In genomic region chr5:148428825-148429224, GRCh38 we compare ENCODE assay signal across 18 cellular contexts.
"Had no signal": no experiment of that assay in that cellular context is flagged by ENCODE, and none has a peak within 500 bp of the region (broad histone marks: within the 10 kb centered on the region; RNA-seq: fewer than 3 reads in every experiment).

No MANE protein-coding gene starts in this region.

- DNase-seq: activated CD4-positive, alpha-beta T cell treated with anti-CD3 and anti-CD28 coated beads for 4 hours; activated gamma-delta T cell; caudate nucleus; Karpas-422; MM.1S; NCI-H1105; NCI-H1436; NCI-H1694 treated with DMSO at 0.1 percent for 48 hours; NCI-H2029 treated with DMSO at 0.1 percent for 48 hours; NCI-H510A treated with DMSO at 0.1 percent for 48 hours; NCI-H69; Peyer's patch; SHP77; SW 1271 had no signal

- H3K27me3 Mint-ChIP-seq: activated T-helper 17 cell treated with anti-CD3 and anti-CD28 coated beads, Interleukin-2, amount 50 U/mL, for 72 hours had no signal

- H3K4me3 Mint-ChIP-seq: activated T-helper 17 cell treated with anti-CD3 and anti-CD28 coated beads, Interleukin-2, amount 50 U/mL, for 72 hours had no signal

- ATAC-seq: activated CD4-positive, CD25-positive, alpha-beta regulatory T cell treated with anti-CD3 and anti-CD28 coated beads, Interleukin-2, amount 50 U/mL, for 24 hours; activated naive CD4-positive, alpha-beta T cell treated with anti-CD3 and anti-CD28 coated beads, Interleukin-2, amount 50 U/mL, for 72 hours; activated T-helper 17 cell treated with anti-CD3 and anti-CD28 coated beads, Interleukin-2, amount 50 U/mL, for 72 hours; SK-N-SH treated with all-trans-retinoic acid at 6 μM for 48 hours had no signal

- H3K9me3 Mint-ChIP-seq: activated naive CD4-positive, alpha-beta T cell treated with anti-CD3 and anti-CD28 coated beads, Interleukin-2, amount 50 U/mL, for 72 hours; activated T-helper 17 cell treated with anti-CD3 and anti-CD28 coated beads, Interleukin-2, amount 50 U/mL, for 72 hours had no signal
